ENCODE assay signal across 1 cellular context in genomic region chr1:29344336-29344735, GRCh38.
TF ChIP-seq lines count a peak whose summit lies in the region.

No MANE protein-coding gene starts in this region.

TF ChIP-seq in GM23338, 12 proteins besides CTCF, POLR2A, EP300 and RAD21 (continued from another document):
- TF ChIP-seq ZNF462 (CRISPR knock-in tag; IDR thresholded peaks at IDR 0.05), result no peak
- TF ChIP-seq ZNF114 (CRISPR knock-in tag; IDR thresholded peaks at IDR 0.05), result no peak
- no peak for TF ChIP-seq NANOG (IDR thresholded peaks at IDR 0.05; ENCODE audit: borderline replicate concordance)
- no peak for TF ChIP-seq EZH2 (IDR thresholded peaks at IDR 0.05; ENCODE audit: low read depth, unreplicated experiment)
- TF ChIP-seq EZH2phosphoT487 (IDR thresholded peaks at IDR 0.05; ENCODE audit: unreplicated experiment), result no peak
TF ChIP-seq in GM23338: peak in this region for 0.
